22 cellular contexts compared by ENCODE assay signal in genomic region chr4:75741027-75741426, GRCh38.
"Had no signal": no experiment of that assay in that cellular context is flagged by ENCODE, and none has a peak within 500 bp of the region (broad histone marks: within the 10 kb centered on the region; RNA-seq: fewer than 3 reads in every experiment).

No MANE protein-coding gene starts in this region.

- H3K4me2 ChIP-seq: hepatocyte had no signal

- H3K27me3 Mint-ChIP-seq: activated CD4-positive, alpha-beta memory T cell treated with anti-CD3 and anti-CD28 coated beads, Interleukin-2, amount 10 ng/mL, durations not matched to agents 7 days and 5 days; activated CD4-positive, alpha-beta T cell treated with anti-CD3 and anti-CD28 coated beads, Interleukin-2, amount 10 ng/mL, durations not matched to agents 24 days and 14 days; activated naive CD8-positive, alpha-beta T cell treated with anti-CD3 and anti-CD28 coated beads, Interleukin-2, amount 50 U/mL, for 24 hours; natural killer cell treated with Interleukin-12 subunit alpha and Interleukin-12 subunit beta and Interleukin-15 and Interleukin-18, amount 100 ng/mL, for 72 hours; progenitor cell of endocrine pancreas; stimulated activated naive CD8-positive, alpha-beta T cell treated with anti-CD3 and anti-CD28 coated beads, Interleukin-15, amount 100 ng/mL, for 72 hours had no signal

- H3K4me3 ChIP-seq: body of pancreas, hepatocyte, suprapubic skin, tibial nerve had no signal

- H3K9me3 ChIP-seq: body of pancreas, suprapubic skin, tibial nerve had no signal

- H3K36me3 ChIP-seq: suprapubic skin had no signal

- H3K4me1 Mint-ChIP-seq: activated CD4-positive, alpha-beta memory T cell treated with anti-CD3 and anti-CD28 coated beads, Interleukin-2, amount 10 ng/mL, durations not matched to agents 7 days and 5 days; activated CD4-positive, alpha-beta T cell treated with anti-CD3 and anti-CD28 coated beads, Interleukin-2, amount 10 ng/mL, durations not matched to agents 24 days and 14 days; stimulated activated naive CD8-positive, alpha-beta T cell treated with anti-CD3 and anti-CD28 coated beads, Interleukin-15, amount 100 ng/mL, for 72 hours had no signal

- H2AFZ ChIP-seq: hepatocyte had no signal

- H3K9me3 Mint-ChIP-seq: activated CD4-positive, alpha-beta memory T cell treated with anti-CD3 and anti-CD28 coated beads, Interleukin-2, amount 10 ng/mL, durations not matched to agents 7 days and 5 days; activated CD4-positive, alpha-beta T cell treated with anti-CD3 and anti-CD28 coated beads, Interleukin-2, amount 10 ng/mL, durations not matched to agents 24 days and 14 days; activated naive CD8-positive, alpha-beta T cell treated with anti-CD3 and anti-CD28 coated beads, Interleukin-2, amount 50 U/mL, for 24 hours; activated T-cell treated with anti-CD3 and anti-CD28 coated beads, Interleukin-2, amount 50 U/mL, for 72 hours; immature natural killer cell; natural killer cell treated with Interleukin-12 subunit alpha and Interleukin-12 subunit beta and Interleukin-15 and Interleukin-18, amount 100 ng/mL, for 72 hours; stimulated activated effector memory CD8-positive, alpha-beta T cell treated with anti-CD3 and anti-CD28 coated beads, Interleukin-12 subunit alpha, Interleukin-12 subunit beta, amount 100 ng/mL, for 72 hours; stimulated activated naive CD8-positive, alpha-beta T cell treated with anti-CD3 and anti-CD28 coated beads, Interleukin-15, amount 100 ng/mL, for 72 hours had no signal

- H3K27ac Mint-ChIP-seq: activated CD4-positive, alpha-beta memory T cell treated with anti-CD3 and anti-CD28 coated beads, Interleukin-2, amount 10 ng/mL, durations not matched to agents 7 days and 5 days; activated CD4-positive, alpha-beta T cell treated with anti-CD3 and anti-CD28 coated beads, Interleukin-2, amount 10 ng/mL, durations not matched to agents 24 days and 14 days; activated naive CD8-positive, alpha-beta T cell treated with anti-CD3 and anti-CD28 coated beads, Interleukin-2, amount 50 U/mL, for 24 hours; activated T-cell treated with anti-CD3 and anti-CD28 coated beads, Interleukin-2, amount 50 U/mL, for 72 hours; immature natural killer cell; natural killer cell treated with Interleukin-12 subunit alpha and Interleukin-12 subunit beta and Interleukin-15 and Interleukin-18, amount 100 ng/mL, for 72 hours; progenitor cell of endocrine pancreas; stimulated activated effector memory CD8-positive, alpha-beta T cell treated with anti-CD3 and anti-CD28 coated beads, Interleukin-12 subunit alpha, Interleukin-12 subunit beta, amount 100 ng/mL, for 72 hours; stimulated activated naive CD8-positive, alpha-beta T cell treated with anti-CD3 and anti-CD28 coated beads, Interleukin-15, amount 100 ng/mL, for 72 hours had no signal

- FAIRE-seq: endometrium had no signal

- H3K27me3 ChIP-seq: body of pancreas, hepatocyte, suprapubic skin, tibial nerve had no signal

- H3K4me3 Mint-ChIP-seq: activated CD4-positive, alpha-beta memory T cell treated with anti-CD3 and anti-CD28 coated beads, Interleukin-2, amount 10 ng/mL, durations not matched to agents 7 days and 5 days; activated CD4-positive, alpha-beta T cell treated with anti-CD3 and anti-CD28 coated beads, Interleukin-2, amount 10 ng/mL, durations not matched to agents 24 days and 14 days; activated naive CD8-positive, alpha-beta T cell treated with anti-CD3 and anti-CD28 coated beads, Interleukin-2, amount 50 U/mL, for 24 hours; activated T-cell treated with anti-CD3 and anti-CD28 coated beads, Interleukin-2, amount 50 U/mL, for 72 hours; immature natural killer cell; natural killer cell treated with Interleukin-12 subunit alpha and Interleukin-12 subunit beta and Interleukin-15 and Interleukin-18, amount 100 ng/mL, for 72 hours; stimulated activated effector memory CD8-positive, alpha-beta T cell treated with anti-CD3 and anti-CD28 coated beads, Interleukin-12 subunit alpha, Interleukin-12 subunit beta, amount 100 ng/mL, for 72 hours; stimulated activated naive CD8-positive, alpha-beta T cell treated with anti-CD3 and anti-CD28 coated beads, Interleukin-15, amount 100 ng/mL, for 72 hours had no signal

- H3K36me3 Mint-ChIP-seq: natural killer cell treated with Interleukin-12 subunit alpha and Interleukin-12 subunit beta and Interleukin-15 and Interleukin-18, amount 100 ng/mL, for 72 hours had no signal

- ATAC-seq: activated CD4-positive, CD25-positive, alpha-beta regulatory T cell treated with anti-CD3 and anti-CD28 coated beads, Interleukin-2, amount 50 U/mL, for 24 hours; activated naive CD8-positive, alpha-beta T cell treated with anti-CD3 and anti-CD28 coated beads, Interleukin-2, amount 50 U/mL, for 24 hours; activated T-cell treated with anti-CD3 and anti-CD28 coated beads, Interleukin-2, amount 50 U/mL, for 72 hours; body of pancreas; natural killer cell treated with Interleukin-12 subunit alpha and Interleukin-12 subunit beta and Interleukin-15 and Interleukin-18, amount 100 ng/mL, for 72 hours; stimulated activated effector memory CD8-positive, alpha-beta T cell treated with anti-CD3 and anti-CD28 coated beads, Interleukin-12 subunit alpha, Interleukin-12 subunit beta, amount 100 ng/mL, for 72 hours; stimulated activated naive CD8-positive, alpha-beta T cell treated with anti-CD3 and anti-CD28 coated beads, Interleukin-15, amount 100 ng/mL, for 72 hours had no signal

- DNase-seq: activated CD4-positive, alpha-beta memory T cell treated with anti-CD3 and anti-CD28 coated beads, Interleukin-2, amount 10 ng/mL, durations not matched to agents 7 days and 5 days; activated effector memory CD4-positive, alpha-beta T cell treated with anti-CD3 and anti-CD28 coated beads, Interleukin-2, amount 50 U/mL, for 16 hours; activated naive CD4-positive, alpha-beta T cell treated with anti-CD3 and anti-CD28 coated beads, Interleukin-2, amount 50 U/mL, for 16 hours; activated naive CD8-positive, alpha-beta T cell treated with anti-CD3 and anti-CD28 coated beads, Interleukin-2, amount 50 U/mL, for 24 hours; activated T-cell treated with anti-CD3 and anti-CD28 coated beads, Interleukin-2, amount 50 U/mL, for 72 hours; anterior cingulate cortex; body of pancreas; foreskin melanocyte; glutamatergic neuron; immature natural killer cell; midbrain; stimulated activated naive CD8-positive, alpha-beta T cell treated with anti-CD3 and anti-CD28 coated beads, Interleukin-15, amount 100 ng/mL, for 72 hours had no signal

- H3K27ac ChIP-seq: body of pancreas, hepatocyte, suprapubic skin, tibial nerve, VCaP had no signal
